In the genomic region with DNA sequence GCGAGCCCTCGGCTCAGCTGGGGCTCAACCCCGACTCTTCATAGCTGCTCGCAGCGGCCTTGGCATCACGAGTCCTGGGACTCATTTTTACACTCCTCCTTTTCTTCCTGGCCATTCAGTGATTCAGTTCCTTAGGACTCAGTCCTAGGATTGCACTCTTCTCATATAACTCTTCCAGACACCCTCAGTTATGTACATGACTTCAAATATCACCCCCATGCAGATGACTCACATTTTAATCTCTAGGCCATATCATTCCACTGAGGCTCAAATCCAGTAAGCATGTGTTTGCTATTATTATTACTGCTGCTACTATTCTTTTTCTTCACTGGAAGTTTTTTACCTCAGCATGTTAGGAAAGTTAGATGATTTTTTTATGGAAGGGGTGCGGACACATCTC, we compare ENCODE assay signal across 17 cellular contexts. TPM values are rescaled to one million over a fixed set of nuclear protein-coding genes. Genes with fewer than 3 reads are reported as not detected.
DNase-seq lines count a peak whose midpoint lies in the region; TF ChIP-seq lines count a peak whose summit lies in the region.
"Had no signal": no experiment of that assay in that cellular context is flagged by ENCODE, and none has a peak within 500 bp of the region (broad histone marks: within the 10 kb centered on the region; RNA-seq: fewer than 3 reads in every experiment).

No MANE protein-coding gene starts in this region.

- WGBS in sigmoid colon, 2 donors = 94 to 97% methylated on average over 7 of the region's 7 CpGs

- peak; percentile 45 for DNase-seq in GM04503 (ENCODE audit: low read depth)
- no peak for DNase-seq in activated T-helper 2 cell treated with anti-CD3 and anti-CD28 coated beads, Interferon-gamma antibody, Interleukin-2, Interleukin-4, amounts not matched to agents 10 μg/mL and 5 μg/mL and 100 μg/mL, durations not matched to agents 14 hours and 24 hours and 36 hours (ENCODE audit: low spot score)
- DNase-seq in fibroblast of peridontal ligament (ENCODE audit: extremely low read depth) = peak; percentile 75
- no peak for DNase-seq in sigmoid colon
- no peak for DNase-seq in NCI-H345 treated with DMSO at 0.1 percent for 48 hours (lab: John Stamatoyannopoulos, UW; ENCODE audit: unreplicated experiment)
- DNase-seq in type B pancreatic cell (ENCODE audit: extremely low spot score, unreplicated experiment) = no peak
- DNase-seq in SK-N-DZ (ENCODE audit: low spot score) = no peak
- DNase-seq in cerebellum (ENCODE audit: low spot score) = no peak
- DNase-seq: activated CD8-positive, alpha-beta T cell treated with anti-CD3 and anti-CD28 coated beads for 36 hours; CD8-positive, alpha-beta T cell; esophagus squamous epithelium; MM.1S; naive thymus-derived CD4-positive, alpha-beta T cell; NCI-H2029; NCI-H69; retina had no signal

- no peak overlapping the region for H3K4me3 Mint-ChIP-seq in activated T-helper 2 cell treated with anti-CD3 and anti-CD28 coated beads, Interferon-gamma antibody, Interleukin-2, Interleukin-4, amounts not matched to agents 10 μg/mL and 5 μg/mL and 100 μg/mL, durations not matched to agents 14 hours and 24 hours and 36 hours (ENCODE audit: low read depth)
- H3K4me3 Mint-ChIP-seq in type B pancreatic cell = no peak overlapping the region
- H3K4me3 Mint-ChIP-seq: activated CD8-positive, alpha-beta T cell treated with anti-CD3 and anti-CD28 coated beads for 36 hours; CD8-positive, alpha-beta T cell; naive thymus-derived CD4-positive, alpha-beta T cell had no signal

- H3K27ac ChIP-seq in sigmoid colon = peak overlapping the region in 3 of 4 donors; percentile 24 to 62 (median 37)
- H3K27ac ChIP-seq: esophagus squamous epithelium, suprapubic skin had no signal

- no peak for TF ChIP-seq CTCF in sigmoid colon (IDR thresholded peaks at IDR 0.05)
- TF ChIP-seq CTCF in type B pancreatic cell (conservative IDR thresholded peaks at IDR 0.05) = no peak

- TF ChIP-seq POLR2A in sigmoid colon (IDR thresholded peaks at IDR 0.05) = no peak

- H3K9me3 Mint-ChIP-seq in activated T-helper 2 cell treated with anti-CD3 and anti-CD28 coated beads, Interferon-gamma antibody, Interleukin-2, Interleukin-4, amounts not matched to agents 10 μg/mL and 5 μg/mL and 100 μg/mL, durations not matched to agents 14 hours and 24 hours and 36 hours = no peaks in the 10 kb centered on the region
- no peaks in the 10 kb centered on the region for H3K9me3 Mint-ChIP-seq in type B pancreatic cell
- H3K9me3 Mint-ChIP-seq: activated CD8-positive, alpha-beta T cell treated with anti-CD3 and anti-CD28 coated beads for 36 hours; CD8-positive, alpha-beta T cell; naive thymus-derived CD4-positive, alpha-beta T cell had no signal

- H3K4me1 Mint-ChIP-seq in activated T-helper 2 cell treated with anti-CD3 and anti-CD28 coated beads, Interferon-gamma antibody, Interleukin-2, Interleukin-4, amounts not matched to agents 10 μg/mL and 5 μg/mL and 100 μg/mL, durations not matched to agents 14 hours and 24 hours and 36 hours (ENCODE audit: low read depth) = peaks cover 3% of the 10 kb centered on the region
- no peaks in the 10 kb centered on the region for H3K4me1 Mint-ChIP-seq in type B pancreatic cell (ENCODE audit: unreplicated experiment)

- intact Hi-C loops in activated T-helper 2 cell treated with anti-CD3 and anti-CD28 coated beads, Interferon-gamma antibody, Interleukin-2, Interleukin-4, amounts not matched to agents 10 μg/mL and 5 μg/mL and 100 μg/mL, durations not matched to agents 14 hours and 24 hours and 36 hours (cut with micrococcal nuclease) = no loop called here
- intact Hi-C loops in sigmoid colon (cut with DNase I) = no loop called here

- no peaks in the 10 kb centered on the region for H3K36me3 ChIP-seq in sigmoid colon
- H3K36me3 ChIP-seq: esophagus squamous epithelium, suprapubic skin had no signal

- peak overlapping the region; percentile 40 for H3K27ac Mint-ChIP-seq in activated T-helper 2 cell treated with anti-CD3 and anti-CD28 coated beads, Interferon-gamma antibody, Interleukin-2, Interleukin-4, amounts not matched to agents 10 μg/mL and 5 μg/mL and 100 μg/mL, durations not matched to agents 14 hours and 24 hours and 36 hours
- no peak overlapping the region for H3K27ac Mint-ChIP-seq in type B pancreatic cell
- H3K27ac Mint-ChIP-seq: activated CD8-positive, alpha-beta T cell treated with anti-CD3 and anti-CD28 coated beads for 36 hours; CD8-positive, alpha-beta T cell had no signal

- no peaks in the 10 kb centered on the region for H3K9me3 ChIP-seq in sigmoid colon
- H3K9me3 ChIP-seq: esophagus squamous epithelium, suprapubic skin had no signal

- no peak overlapping the region for H3K4me3 ChIP-seq in sigmoid colon
- H3K4me3 ChIP-seq: esophagus squamous epithelium, suprapubic skin had no signal

- no peaks in the 10 kb centered on the region for H3K27me3 Mint-ChIP-seq in activated T-helper 2 cell treated with anti-CD3 and anti-CD28 coated beads, Interferon-gamma antibody, Interleukin-2, Interleukin-4, amounts not matched to agents 10 μg/mL and 5 μg/mL and 100 μg/mL, durations not matched to agents 14 hours and 24 hours and 36 hours (ENCODE audit: low read depth)
- H3K27me3 Mint-ChIP-seq in type B pancreatic cell = no peaks in the 10 kb centered on the region
- H3K27me3 Mint-ChIP-seq: activated CD8-positive, alpha-beta T cell treated with anti-CD3 and anti-CD28 coated beads for 36 hours; naive thymus-derived CD4-positive, alpha-beta T cell had no signal

- TF ChIP-seq EP300 in sigmoid colon (IDR thresholded peaks at IDR 0.05) = no peak

- H3K4me1 ChIP-seq in sigmoid colon = peaks cover 0 to 11% (median 2%) of the 10 kb centered on the region in 4 donors
- H3K4me1 ChIP-seq: esophagus squamous epithelium, suprapubic skin had no signal

- H3K36me3 Mint-ChIP-seq in activated T-helper 2 cell treated with anti-CD3 and anti-CD28 coated beads, Interferon-gamma antibody, Interleukin-2, Interleukin-4, amounts not matched to agents 10 μg/mL and 5 μg/mL and 100 μg/mL, durations not matched to agents 14 hours and 24 hours and 36 hours (ENCODE audit: low read depth) = peaks cover 17% of the 10 kb centered on the region
- peaks cover 7% of the 10 kb centered on the region for H3K36me3 Mint-ChIP-seq in type B pancreatic cell

- H3K27me3 ChIP-seq in sigmoid colon = no peaks in the 10 kb centered on the region
- H3K27me3 ChIP-seq: esophagus squamous epithelium, suprapubic skin had no signal

RNA-seq across cellular contexts. Expression of gene ITGB1BP2, which starts 14.4 kb away (rescaled TPM):
- 6.1 and 6.5 TPM in 2 replicates for total RNA-seq in activated T-helper 2 cell treated with anti-CD3 and anti-CD28 coated beads, Interferon-gamma antibody, Interleukin-2, Interleukin-4, amounts not matched to agents 10 μg/mL and 5 μg/mL and 100 μg/mL, durations not matched to agents 14 hours and 24 hours and 36 hours
- total RNA-seq in sigmoid colon (10 to 100 TPM in 2 of 4 donors, 1 to 10 TPM in 2; 6.3 to 14.1 (median 10.3) TPM), type B pancreatic cell (ENCODE audit: low replicate concordance) (1.7 and 3.6 TPM in 2 replicates), cerebellum (3.0 TPM)
- polyA plus RNA-seq in sigmoid colon = 1 to 10 TPM in 2 of 3 donors, not detected in 1; 1.2 to 3.6 TPM
- polyA plus RNA-seq in SK-N-DZ (2014; cell fraction: cytosol; rRNA removed) = 1.8 and 2.6 TPM in 2 replicates
- polyA plus RNA-seq in SK-N-DZ (2014; cell fraction: nucleus; rRNA removed) = 38.5 and 52.9 TPM in 2 replicates
- polyA plus RNA-seq: naive thymus-derived CD4-positive, alpha-beta T cell had no signal

RNA-seq across cellular contexts. Expression of gene NONO, which starts 32.5 kb away (rescaled TPM):
- 585 and 612 TPM in 2 replicates for total RNA-seq in activated T-helper 2 cell treated with anti-CD3 and anti-CD28 coated beads, Interferon-gamma antibody, Interleukin-2, Interleukin-4, amounts not matched to agents 10 μg/mL and 5 μg/mL and 100 μg/mL, durations not matched to agents 14 hours and 24 hours and 36 hours
- 100 to 1,000 TPM; 170 to 214 (median 194) TPM for total RNA-seq in sigmoid colon
- 100 to 1,000 TPM in 1 of 3 donors, 10 to 100 TPM in 2; 79.8 to 169 (median 87.1) TPM for polyA plus RNA-seq in sigmoid colon
- total RNA-seq in type B pancreatic cell (ENCODE audit: low replicate concordance) = 428 and 634 TPM in 2 replicates
- polyA plus RNA-seq in SK-N-DZ (2014; cell fraction: cytosol; rRNA removed) = 615 and 725 TPM in 2 replicates
- 824 and 1,029 TPM in 2 replicates for polyA plus RNA-seq in SK-N-DZ (2014; cell fraction: nucleus; rRNA removed)
- 237 TPM for total RNA-seq in cerebellum

RNA-seq across cellular contexts. Expression of gene TAF1, which starts 50.2 kb away (rescaled TPM):
- total RNA-seq in activated T-helper 2 cell treated with anti-CD3 and anti-CD28 coated beads, Interferon-gamma antibody, Interleukin-2, Interleukin-4, amounts not matched to agents 10 μg/mL and 5 μg/mL and 100 μg/mL, durations not matched to agents 14 hours and 24 hours and 36 hours = 48.0 and 49.6 TPM in 2 replicates
- total RNA-seq in sigmoid colon = 10 to 100 TPM; 40.7 to 47.4 (median 43.6) TPM
- polyA plus RNA-seq in sigmoid colon = 10 to 100 TPM in 1 of 3 donors, 1 to 10 TPM in 2; 4.9 to 22.3 (median 8.4) TPM
- 27.9 and 34.8 TPM in 2 replicates for total RNA-seq in type B pancreatic cell (ENCODE audit: low replicate concordance)
- polyA plus RNA-seq in SK-N-DZ (2014; cell fraction: cytosol; rRNA removed) = 13.1 and 22.3 TPM in 2 replicates
- polyA plus RNA-seq in SK-N-DZ (2014; cell fraction: nucleus; rRNA removed) = 11.4 and 17.8 TPM in 2 replicates
- 64.2 TPM for total RNA-seq in cerebellum

Comparison
In these comparisons a context has a peak if more than half of its experiments do, and no peak if none do; other contexts are left out.
1. DNase-seq: peak in GM04503 (single experiment) and fibroblast of peridontal ligament (single experiment); none in activated T-helper 2 cell treated with anti-CD3 and anti-CD28 coated beads, Interferon-gamma antibody, Interleukin-2, Interleukin-4, amounts not matched to agents 10 μg/mL and 5 μg/mL and 100 μg/mL, durations not matched to agents 14 hours and 24 hours and 36 hours (single experiment), sigmoid colon (single experiment), NCI-H345 treated with DMSO at 0.1 percent for 48 hours (single experiment), type B pancreatic cell (single experiment), SK-N-DZ (single experiment) and cerebellum (single experiment).